Comparison of ENCODE assay signal across 9 cellular contexts in genomic region chr2:214830794-214831346, GRCh38. TPM values are rescaled to one million over a fixed set of nuclear protein-coding genes. Genes with fewer than 3 reads are reported as not detected.
DNase-seq lines count a peak whose midpoint lies in the region; ATAC-seq and TF ChIP-seq lines count a peak whose summit lies in the region.
"Had no signal": no experiment of that assay in that cellular context is flagged by ENCODE, and none has a peak within 500 bp of the region (broad histone marks: within the 10 kb centered on the region; RNA-seq: fewer than 3 reads in every experiment).

No MANE protein-coding gene starts in this region.

- H3K27me3 ChIP-seq in AG04450 (ENCODE audit: control insufficient read depth, insufficient read depth, low read length) (no peaks in the 10 kb centered on the region), colonic mucosa (no peaks in the 10 kb centered on the region), esophagus muscularis mucosa (no peaks in the 10 kb centered on the region)

- no peaks in the 10 kb centered on the region for H3K9me3 ChIP-seq in AG04450 (ENCODE audit: control insufficient read depth, insufficient read depth, low read length)
- H3K9me3 ChIP-seq in colonic mucosa, result no peaks in the 10 kb centered on the region
- H3K9me3 ChIP-seq in esophagus muscularis mucosa, result no peaks in the 10 kb centered on the region

- no peak overlapping the region for H3K9ac ChIP-seq in colonic mucosa (ENCODE audit: low read depth in 2 of 2, low read length in 2 of 2)

- H3K27ac ChIP-seq in AG04450 (ENCODE audit: low read depth, low read length), result no peak overlapping the region
- no peak overlapping the region for H3K27ac ChIP-seq in colonic mucosa
- no peak overlapping the region for H3K27ac ChIP-seq in esophagus muscularis mucosa (replicated peaks in 1 of 4)

- DNase-seq in AG04450 (ENCODE audit: low read depth, low spot score), result no peak
- peak; percentile 13 for DNase-seq in NCI-H748 treated with DMSO at 0.1 percent for 48 hours (lab: John Stamatoyannopoulos, UW)
- peak; percentile 57 for DNase-seq in fibroblast of pulmonary artery (ENCODE audit: low read depth)
- no peak for DNase-seq in stimulated activated CD4-positive, alpha-beta T cell treated with anti-CD3 and anti-CD28 coated beads, Interleukin-4, amount 100 ng/mL, for 4 hours
- DNase-seq in colonic mucosa, result no peak
- no peak for DNase-seq in esophagus muscularis mucosa (ENCODE audit: extremely low spot score)
- DNase-seq: NCI-H1048 had no signal

- CTCF ChIA-PET in AG04450 (lab: Charles Lee), result interaction anchor here (0.6 to 2.2 kb wide), 4 partner anchors 9 to 1336 kb away, joined by 3 to 4 read pairs (median 4); no protein-coding TSS in a partner anchor

- no peak overlapping the region for H3K4me3 ChIP-seq in AG04450 (ENCODE audit: low read depth, low read length)
- H3K4me3 ChIP-seq in fibroblast of pulmonary artery (replicated peaks; ENCODE audit: low read depth, low read length), result no peak overlapping the region
- no peak overlapping the region for H3K4me3 ChIP-seq in colonic mucosa
- no peak overlapping the region for H3K4me3 ChIP-seq in esophagus muscularis mucosa

- H3K36me3 ChIP-seq in colonic mucosa, result no peaks in the 10 kb centered on the region
- no peaks in the 10 kb centered on the region for H3K36me3 ChIP-seq in esophagus muscularis mucosa

- no peak for ATAC-seq in HG03442 (IDR thresholded peaks at IDR 0.05; ENCODE audit: unreplicated experiment)

- TF ChIP-seq EP300 in esophagus muscularis mucosa (IDR thresholded peaks at IDR 0.05), result no peak

- no peaks in the 10 kb centered on the region for H3K4me1 ChIP-seq in colonic mucosa
- no peaks in the 10 kb centered on the region for H3K4me1 ChIP-seq in esophagus muscularis mucosa

- no peak for TF ChIP-seq POLR2A in esophagus muscularis mucosa (IDR thresholded peaks at IDR 0.05; ENCODE audit: low read depth)

- peak; percentile 54 for TF ChIP-seq CTCF in AG04450 (IDR thresholded peaks at IDR 0.05; ENCODE audit: low read depth, low read length)
- TF ChIP-seq CTCF in GM12872 (IDR thresholded peaks at IDR 0.05; ENCODE audit: insufficient read depth, low read depth, low read length), result peak; percentile 25; the same call in 1 of the 3 replicates
- peak; percentile 65 for TF ChIP-seq CTCF in fibroblast of pulmonary artery (IDR thresholded peaks at IDR 0.05; ENCODE audit: low read length, missing control alignments)
- TF ChIP-seq CTCF in colonic mucosa (IDR thresholded peaks at IDR 0.05), result no peak
- TF ChIP-seq CTCF in esophagus muscularis mucosa (IDR thresholded peaks at IDR 0.05), result peak in 1 of 3 experiments; percentile 31

- POLR2A ChIA-PET in AG04450 (lab: Yijun Ruan, JAX), result no interaction called here

- intact Hi-C loops in colonic mucosa (cut with DNase I) (no loop called here), esophagus muscularis mucosa (cut with DNase I) (no loop called here)

- WGBS in esophagus muscularis mucosa, result 75% methylated on average over 5 of the region's 5 CpGs

RNA-seq across cellular contexts. Expression of gene BARD1, which starts 21.4 kb away (rescaled TPM):
- 3.9 and 4.2 TPM in 2 replicates for polyA plus RNA-seq in AG04450 (2011; rRNA removed)
- 28.4 and 36.2 TPM in 2 replicates for polyA minus RNA-seq in AG04450 (2011; rRNA and poly(A)+ RNA removed)
- total RNA-seq in colonic mucosa (10 to 100 TPM; 19.7 to 26.9 TPM), esophagus muscularis mucosa (10 to 100 TPM; 14.9 to 24.1 (median 19.6) TPM)

Comparison
In these comparisons a context has a peak if more than half of its experiments do, and no peak if none do; other contexts are left out.
1. DNase-seq: peak in NCI-H748 treated with DMSO at 0.1 percent for 48 hours (single experiment) and fibroblast of pulmonary artery (single experiment); none in AG04450 (single experiment), stimulated activated CD4-positive, alpha-beta T cell treated with anti-CD3 and anti-CD28 coated beads, Interleukin-4, amount 100 ng/mL, for 4 hours (0 of 2), colonic mucosa (single experiment) and esophagus muscularis mucosa (single experiment).